14 cellular contexts compared by ENCODE assay signal in the genomic region with DNA sequence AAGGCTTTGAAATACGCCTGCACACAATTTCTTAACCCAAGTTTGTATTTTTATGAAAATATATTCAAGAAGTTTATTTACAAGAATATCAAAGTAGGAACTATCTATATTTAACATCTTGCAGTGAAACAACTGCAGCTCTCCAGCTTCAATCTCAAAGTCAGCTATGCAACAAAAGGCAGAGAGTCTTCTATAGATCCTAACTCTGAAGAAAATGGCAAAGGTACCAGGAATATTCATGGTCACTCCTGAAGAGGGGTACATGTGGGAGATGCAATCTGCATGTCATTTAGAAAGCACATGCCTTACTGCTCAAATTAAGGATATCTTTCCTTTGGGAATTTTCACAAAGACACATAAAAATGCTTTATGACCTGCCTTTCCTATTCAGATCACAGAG.
"Had no signal": no experiment of that assay in that cellular context is flagged by ENCODE, and none has a peak within 500 bp of the region (broad histone marks: within the 10 kb centered on the region; RNA-seq: fewer than 3 reads in every experiment).

No MANE protein-coding gene starts in this region.

- H3K27me3 Mint-ChIP-seq: activated CD4-positive, alpha-beta T cell treated with anti-CD3 and anti-CD28 coated beads, Interleukin-2, amount 10 ng/mL, durations not matched to agents 7 days and 5 days; activated naive CD4-positive, alpha-beta T cell treated with anti-CD3 and anti-CD28 coated beads, Interleukin-2, amount 10 ng/mL, durations not matched to agents 7 days and 5 days; activated T-helper 17 cell treated with anti-CD3 and anti-CD28 coated beads, Interleukin-2, amount 50 U/mL, for 72 hours had no signal

- H3K36me3 ChIP-seq: vagina had no signal

- DNase-seq: activated CD4-positive, alpha-beta T cell treated with anti-CD3 and anti-CD28 coated beads, Interleukin-2, amount 10 ng/mL, durations not matched to agents 7 days and 5 days; activated CD8-positive, alpha-beta memory T cell treated with anti-CD3 and anti-CD28 coated beads for 24 hours; activated naive CD4-positive, alpha-beta T cell treated with anti-CD3 and anti-CD28 coated beads, Interleukin-2, amount 10 ng/mL, durations not matched to agents 7 days and 5 days; cerebellar nuclear complex; endodermal cell; natural killer cell; stimulated activated CD4-positive, alpha-beta T cell treated with anti-CD3 and anti-CD28 coated beads, Interleukin-12 subunit alpha, Interleukin-12 subunit beta, amount 100 ng/mL, for 4 hours; stimulated activated naive CD4-positive, alpha-beta T cell treated with Interleukin-2 at 50 U/mL for 16 hours had no signal

- ATAC-seq: activated T-helper 17 cell treated with anti-CD3 and anti-CD28 coated beads, Interleukin-2, amount 50 U/mL, for 72 hours; esophagus mucosa; natural killer cell had no signal

- H3K27ac ChIP-seq: vagina had no signal

- H3K4me1 ChIP-seq: body of pancreas had no signal

- H3K27me3 ChIP-seq: body of pancreas, vagina had no signal

- H3K9me3 ChIP-seq: body of pancreas, vagina had no signal

- H3K27ac Mint-ChIP-seq: activated CD4-positive, alpha-beta T cell treated with anti-CD3 and anti-CD28 coated beads, Interleukin-2, amount 10 ng/mL, durations not matched to agents 7 days and 5 days; activated naive CD4-positive, alpha-beta T cell treated with anti-CD3 and anti-CD28 coated beads, Interleukin-2, amount 10 ng/mL, durations not matched to agents 7 days and 5 days; activated T-helper 17 cell treated with anti-CD3 and anti-CD28 coated beads, Interleukin-2, amount 50 U/mL, for 72 hours; endodermal cell; natural killer cell; T-helper 1 cell treated with Interleukin-12 subunit alpha and Interleukin-12 subunit beta and Interleukin-4 antibody, amounts not matched to agents 30 μg/mL and 1 μg/mL, for 36 hours; WTC11 had no signal

- H3K4me3 Mint-ChIP-seq: activated CD4-positive, alpha-beta T cell treated with anti-CD3 and anti-CD28 coated beads, Interleukin-2, amount 10 ng/mL, durations not matched to agents 7 days and 5 days; activated naive CD4-positive, alpha-beta T cell treated with anti-CD3 and anti-CD28 coated beads, Interleukin-2, amount 10 ng/mL, durations not matched to agents 7 days and 5 days; activated T-helper 17 cell treated with anti-CD3 and anti-CD28 coated beads, Interleukin-2, amount 50 U/mL, for 72 hours; endodermal cell; natural killer cell; T-helper 1 cell treated with Interleukin-12 subunit alpha and Interleukin-12 subunit beta and Interleukin-4 antibody, amounts not matched to agents 30 μg/mL and 1 μg/mL, for 36 hours; WTC11 had no signal

- H3K4me3 ChIP-seq: body of pancreas, vagina had no signal

- H3K9me3 Mint-ChIP-seq: activated CD4-positive, alpha-beta T cell treated with anti-CD3 and anti-CD28 coated beads, Interleukin-2, amount 10 ng/mL, durations not matched to agents 7 days and 5 days; activated naive CD4-positive, alpha-beta T cell treated with anti-CD3 and anti-CD28 coated beads, Interleukin-2, amount 10 ng/mL, durations not matched to agents 7 days and 5 days; endodermal cell; natural killer cell; T-helper 1 cell treated with Interleukin-12 subunit alpha and Interleukin-12 subunit beta and Interleukin-4 antibody, amounts not matched to agents 30 μg/mL and 1 μg/mL, for 36 hours; WTC11 had no signal

- H3K36me3 Mint-ChIP-seq: activated naive CD4-positive, alpha-beta T cell treated with anti-CD3 and anti-CD28 coated beads, Interleukin-2, amount 10 ng/mL, durations not matched to agents 7 days and 5 days; natural killer cell; WTC11 had no signal
